In genomic region chr3:22241110-22241509, GRCh38 we compare ENCODE assay signal across 21 cellular contexts.
"Had no signal": no experiment of that assay in that cellular context is flagged by ENCODE, and none has a peak within 500 bp of the region (broad histone marks: within the 10 kb centered on the region; RNA-seq: fewer than 3 reads in every experiment).

No MANE protein-coding gene starts in this region.

- H3K27me3 ChIP-seq: brain microvascular endothelial cell, cardiac muscle cell had no signal

- ATAC-seq: activated CD8-positive, alpha-beta memory T cell treated with anti-CD3 and anti-CD28 coated beads, Interleukin-2, amount 10 ng/mL, durations not matched to agents 7 days and 5 days had no signal

- H2AFZ ChIP-seq: PC-9 had no signal

- H3K4me2 ChIP-seq: PC-9 had no signal

- H3K4me3 ChIP-seq: cardiac muscle cell, PC-9 had no signal

- H3K36me3 ChIP-seq: brain microvascular endothelial cell, cardiac muscle cell had no signal

- DNase-seq: activated B cell treated with CpG ODN at 0.5 μM for 24 hours; activated CD4-positive, alpha-beta T cell treated with anti-CD3 and anti-CD28 coated beads for 1 hour; activated CD4-positive, alpha-beta T cell treated with anti-CD3 and anti-CD28 coated beads, Interleukin-2, amount 10 ng/mL, durations not matched to agents 24 days and 14 days; activated CD4-positive, alpha-beta T cell treated with anti-CD3 and anti-CD28 coated beads, Interleukin-2, amount 50 U/mL, for 48 hours; activated CD8-positive, alpha-beta memory T cell treated with anti-CD3 and anti-CD28 coated beads, Interleukin-2, amount 10 ng/mL, durations not matched to agents 7 days and 5 days; activated effector memory CD4-positive, alpha-beta T cell treated with anti-CD3 and anti-CD28 coated beads, Interleukin-2, amount 50 U/mL, for 16 hours; activated naive CD4-positive, alpha-beta T cell treated with anti-CD3 and anti-CD28 coated beads for 36 hours; activated T-cell treated with anti-CD3 and anti-CD28 coated beads, Interleukin-2, amount 50 U/mL, for 24 hours; brain microvascular endothelial cell; Kasumi-1; KBM-7; MV-4-11; NCI-H1105; NCI-H1436 treated with DMSO at 0.1 percent for 48 hours; NCI-H187 treated with DMSO at 0.1 percent for 48 hours; NCI-H2081 treated with DMSO at 0.1 percent for 48 hours; NCI-H446; NCI-H524; PC-9; SHP77 treated with DMSO at 0.1 percent for 48 hours had no signal
